In the genomic region with DNA sequence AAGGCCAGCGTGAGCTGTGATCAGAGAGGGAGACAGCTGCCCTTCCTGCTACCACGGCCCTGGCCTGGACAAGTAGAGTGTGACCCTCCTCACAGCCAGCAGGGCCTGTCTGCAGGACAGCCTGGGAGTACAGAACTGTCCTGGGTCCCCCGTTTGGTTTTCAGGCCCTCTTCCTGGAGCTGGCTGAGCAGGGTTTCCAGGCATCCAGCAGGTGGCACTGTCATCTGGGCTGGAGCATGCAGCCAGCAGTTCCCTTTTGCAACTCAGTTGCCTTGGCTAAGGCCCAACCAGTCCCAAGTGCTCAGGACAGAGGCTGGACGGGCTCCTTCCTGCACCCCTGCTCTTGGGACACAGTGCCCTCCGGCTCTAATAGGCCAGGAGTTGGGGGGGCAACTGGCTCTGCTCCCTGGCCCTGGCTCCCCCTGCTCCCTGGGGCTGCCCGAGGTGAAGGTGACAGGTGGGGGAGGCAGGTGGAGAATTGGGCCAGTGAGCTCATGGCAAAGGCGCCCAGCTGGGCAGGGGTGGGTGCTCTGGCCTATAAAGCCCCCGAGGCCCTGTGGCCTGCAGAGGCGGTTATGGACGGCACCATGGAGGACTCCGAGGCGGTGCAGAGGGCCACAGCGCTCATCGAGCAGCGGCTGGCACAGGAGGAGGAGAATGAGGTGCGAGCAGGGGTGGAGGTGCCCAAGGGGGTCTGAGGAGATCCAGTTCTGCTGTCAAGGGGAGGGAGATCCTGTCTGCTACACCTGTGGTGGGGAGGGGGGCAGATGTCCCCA, we compare ENCODE assay signal across 8 cellular contexts. TPM values are rescaled to one million over a fixed set of nuclear protein-coding genes. Genes with fewer than 3 reads are reported as not detected.
A peak's percentile ranks its signal among the peaks of the same experiment; 100 is the strongest.
DNase-seq lines count a peak whose midpoint lies in the region; ATAC-seq, FAIRE-seq and TF ChIP-seq lines count a peak whose summit lies in the region.

A gene with protein sequence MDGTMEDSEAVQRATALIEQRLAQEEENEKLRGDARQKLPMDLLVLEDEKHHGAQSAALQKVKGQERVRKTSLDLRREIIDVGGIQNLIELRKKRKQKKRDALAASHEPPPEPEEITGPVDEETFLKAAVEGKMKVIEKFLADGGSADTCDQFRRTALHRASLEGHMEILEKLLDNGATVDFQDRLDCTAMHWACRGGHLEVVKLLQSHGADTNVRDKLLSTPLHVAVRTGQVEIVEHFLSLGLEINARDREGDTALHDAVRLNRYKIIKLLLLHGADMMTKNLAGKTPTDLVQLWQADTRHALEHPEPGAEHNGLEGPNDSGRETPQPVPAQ (plus strand): TSS at position 566 of the 776 bp plus-strand sequence. CDS start 10 bp downstream, at position 576.

- peak; percentile 56 for ATAC-seq in HG03565 (IDR thresholded peaks at IDR 0.05; ENCODE audit: unreplicated experiment)

- H3K9me3 ChIP-seq in ovary: no peaks in the 10 kb centered on the region

- no peaks in the 10 kb centered on the region for H3K4me1 ChIP-seq in ovary (ENCODE audit: insufficient read depth)

- H3K4me3 ChIP-seq in ovary: no peak within 1 kb of the TSS

- intact Hi-C loops in ovary (cut with DNase I): loop anchor here in 1 of 4 donors (2.0 kb wide), 1 partner anchor 38 kb away; no protein-coding TSS in a partner anchor

- no peaks in the 10 kb centered on the region for H3K36me3 ChIP-seq in ovary

- no peaks in the 10 kb centered on the region for H3K4me1 Mint-ChIP-seq in type B pancreatic cell (ENCODE audit: unreplicated experiment)

- WGBS in ovary, 3 donors: 69 to 71% (median 71%) methylated on average over 16 of the region's 16 CpGs

- no peaks in the 10 kb centered on the region for H3K27me3 Mint-ChIP-seq in type B pancreatic cell

- DNase-seq in NCI-H2081 (lab: John Stamatoyannopoulos, UW) (peak; percentile 16 to 24), NCI-H2081 treated with DMSO at 0.1 percent for 48 hours (lab: John Stamatoyannopoulos, UW) (no peak), RPMI8226 (peak; percentile 72), frontal cortex (ENCODE audit: low spot score in 2 of 2) (peak; percentile 76 to 81), ovary (peak; percentile 54 to 74 (median 59)), type B pancreatic cell (ENCODE audit: extremely low spot score, unreplicated experiment) (no peak)
- peak; percentile 19 for DNase-seq in activated gamma-delta T cell treated with anti-CD3 and anti-CD28 coated beads, Interleukin-2, amount 50 U/mL, for 16 hours (ENCODE audit: low read depth)

- H3K27ac ChIP-seq in ovary: no peak within 1 kb of the TSS

- no peak for FAIRE-seq in frontal cortex (lab: Jason Lieb, UNC)

- no peak for TF ChIP-seq EP300 in ovary (IDR thresholded peaks at IDR 0.05)

- TF ChIP-seq POLR2A in ovary (IDR thresholded peaks at IDR 0.05): no peak

- TF ChIP-seq CTCF in ovary (IDR thresholded peaks at IDR 0.05): peak in 2 of 3 donors; percentile 43 to 64
- peak; percentile 83 for TF ChIP-seq CTCF in type B pancreatic cell (conservative IDR thresholded peaks at IDR 0.05)

- peak within 1 kb of the TSS; percentile 87 for H3K27ac Mint-ChIP-seq in type B pancreatic cell

- H3K4me3 Mint-ChIP-seq in type B pancreatic cell: no peak within 1 kb of the TSS

- H3K36me3 Mint-ChIP-seq in type B pancreatic cell: no peaks in the 10 kb centered on the region

- H3K9me3 Mint-ChIP-seq in type B pancreatic cell: no peaks in the 10 kb centered on the region

- H3K27me3 ChIP-seq in ovary: no peaks in the 10 kb centered on the region

RNA-seq across cellular contexts. Expression of the gene that starts here (rescaled TPM):
- total RNA-seq in frontal cortex (not detected), ovary (under 1 TPM in 3 of 7 donors, not detected in 4; 0.37 to 0.46 (median 0.40) TPM), type B pancreatic cell (ENCODE audit: low replicate concordance) (0.19 TPM in 1 of 2 replicates, not detected in the other)
- under 1 TPM; 0.11 to 0.17 TPM for polyA plus RNA-seq in ovary

Comparison
In these comparisons a context has a peak if more than half of its experiments do, and no peak if none do; other contexts are left out.
1. DNase-seq: peak in NCI-H2081 (2 of 2), RPMI8226 (single experiment) and activated gamma-delta T cell treated with anti-CD3 and anti-CD28 coated beads, Interleukin-2, amount 50 U/mL, for 16 hours (single experiment); none in NCI-H2081 treated with DMSO at 0.1 percent for 48 hours (single experiment) and type B pancreatic cell (single experiment).
2. Peak in DNase-seq in frontal cortex; RNA of the gene not detected or under 1 TPM.
3. Peak in DNase-seq in ovary; RNA of the gene not detected or under 1 TPM.